In the genomic region with DNA sequence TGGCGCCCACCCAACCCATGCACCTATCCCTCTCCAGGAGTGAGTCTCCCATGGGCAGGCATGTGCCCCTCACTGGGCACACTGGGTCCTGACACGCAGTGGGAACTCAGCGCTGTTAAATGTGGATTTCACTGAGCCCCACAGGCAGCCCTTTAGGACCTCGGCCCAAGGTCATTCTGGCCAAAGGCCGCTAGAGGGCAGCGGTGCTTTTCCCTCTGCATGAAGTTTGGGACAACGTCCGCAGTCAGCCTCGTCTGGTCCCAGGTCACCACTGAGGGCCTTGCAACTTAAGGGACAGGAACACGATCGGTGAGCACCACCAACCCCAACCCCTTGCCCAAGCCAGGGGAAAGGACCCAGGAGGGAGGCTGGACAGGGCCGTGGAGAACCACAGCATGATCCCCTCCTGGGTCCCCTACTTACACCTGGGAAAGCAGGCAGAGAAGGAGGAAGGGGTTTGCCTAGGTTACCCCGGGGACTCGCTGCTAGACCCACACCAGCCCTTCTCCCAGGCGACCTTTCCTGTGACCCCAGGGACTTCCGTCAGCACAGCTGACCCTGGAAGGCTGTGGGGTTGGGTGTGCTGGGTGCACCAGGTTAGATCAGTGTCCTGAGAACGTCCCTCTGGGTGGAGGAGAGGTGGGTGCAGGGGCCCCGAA, we compare ENCODE assay signal across 8 cellular contexts. TPM values are rescaled to one million over a fixed set of nuclear protein-coding genes. Genes with fewer than 3 reads are reported as not detected.
DNase-seq lines count a peak whose midpoint lies in the region; ATAC-seq and TF ChIP-seq lines count a peak whose summit lies in the region.

No MANE protein-coding gene starts in this region.

- WGBS in adrenal gland, 4 donors, result 29 to 35% (median 32%) methylated on average over 12 to 18 of the region's 18 CpGs
- 19% methylated on average over 18 of the region's 18 CpGs for WGBS in right cardiac atrium

- intact Hi-C loops in Panc1 (cut with micrococcal nuclease; ENCODE audit: unreplicated experiment) (loop anchor here (10.0 kb wide), 1 partner anchor 150 kb away; no protein-coding TSS in a partner anchor), adrenal gland (cut with DNase I) (loop anchor here in 1 of 2 donors (10.0 kb wide), 1 partner anchor 510 kb away; no protein-coding TSS in a partner anchor), right cardiac atrium (cut with DNase I) (no loop called here)

- in situ Hi-C loops in Panc1 (cut with HindIII; ENCODE audit: low pct_unique_long_range_greater_than_20kb, low sequenced_read_pairs), result no loop called here

- H3K9me3 ChIP-seq in Panc1 (ENCODE audit: control insufficient read depth, insufficient read depth, low read depth, low read length) (no peaks in the 10 kb centered on the region), adrenal gland (replicated peaks in 1 of 3) (no peaks in the 10 kb centered on the region), right cardiac atrium (ENCODE audit: control insufficient read depth, low read length) (no peaks in the 10 kb centered on the region)

- BruUV-seq in Panc1 (replicated peaks; lab: Mats Ljungman, UMichigan), result no TSS peak

- H3K27ac ChIP-seq in Panc1 (ENCODE audit: low read length), result peak overlapping the region; percentile 54
- H3K27ac ChIP-seq in adrenal gland, result no peak overlapping the region
- no peak overlapping the region for H3K27ac ChIP-seq in right cardiac atrium (ENCODE audit: low read length)

- H3K36me3 ChIP-seq in Panc1 (ENCODE audit: control insufficient read depth, insufficient read depth, low read length) (no peaks in the 10 kb centered on the region), adrenal gland (replicated peaks in 1 of 2) (no peaks in the 10 kb centered on the region)

- POLR2A ChIA-PET in Panc1 (lab: Charles Lee), result no interaction called here

- DNase-seq in AG08396 (ENCODE audit: low spot score), result peak; percentile 83
- peak; percentile 48 for DNase-seq in Panc1 (ENCODE audit: low read depth, low spot score)
- peak; percentile 54 to 82 (median 75) for DNase-seq in adrenal gland
- DNase-seq in right cardiac atrium, result peak; percentile 77 to 87 (median 83)
- DNase-seq in pulmonary artery endothelial cell (ENCODE audit: low read depth, low spot score), result peak; percentile 15

- peak; percentile 47 for ATAC-seq in HG03571 (IDR thresholded peaks at IDR 0.05; ENCODE audit: unreplicated experiment)
- peak; percentile 94 for ATAC-seq in Panc1
- peak; percentile 46 to 62 for ATAC-seq in right cardiac atrium
- no peak for ATAC-seq in GM19467 (IDR thresholded peaks at IDR 0.05; ENCODE audit: unreplicated experiment)

- no peak overlapping the region for H3K4me3 ChIP-seq in GM12875 (ENCODE audit: low read depth, low read length)
- no peak overlapping the region for H3K4me3 ChIP-seq in Panc1 (ENCODE audit: low read depth in 2 of 2, low read length in 2 of 2)
- H3K4me3 ChIP-seq in adrenal gland, result no peak overlapping the region
- H3K4me3 ChIP-seq in right cardiac atrium (ENCODE audit: low read length), result no peak overlapping the region

- TF ChIP-seq CTCF in GM12875 (IDR thresholded peaks at IDR 0.05; ENCODE audit: borderline replicate concordance, insufficient read depth, low read depth, low read length) (peak; percentile 96), Panc1 (IDR thresholded peaks at IDR 0.05) (peak; percentile 91), adrenal gland (IDR thresholded peaks at IDR 0.05) (peak; percentile 66 to 83 (median 74))

- H3K27me3 ChIP-seq in Panc1 (ENCODE audit: control insufficient read depth, insufficient read depth, low read length) (no peaks in the 10 kb centered on the region), adrenal gland (no peaks in the 10 kb centered on the region), right cardiac atrium (ENCODE audit: control insufficient read depth, insufficient read depth) (no peaks in the 10 kb centered on the region)

- H3K4me1 ChIP-seq in Panc1 (ENCODE audit: control insufficient read depth, insufficient read depth, low read length) (peaks cover 17% of the 10 kb centered on the region), adrenal gland (replicated peaks in 1 of 2) (peaks cover 0 to 3% of the 10 kb centered on the region in 2 donors), right cardiac atrium (ENCODE audit: control insufficient read depth, insufficient read depth, low read length) (no peaks in the 10 kb centered on the region)

- CTCF ChIA-PET in Panc1 (lab: Charles Lee), result no interaction called here

- no peak for TF ChIP-seq POLR2A in adrenal gland (IDR thresholded peaks at IDR 0.05)

RNA-seq across cellular contexts. Expression of a gene that starts 24.0 kb away (rescaled TPM):
- total RNA-seq in Panc1 (2021; ENCODE audit: unreplicated experiment), result not detected
- polyA plus RNA-seq in Panc1 (2012; ENCODE audit: insufficient read length), result not detected
- 1 to 10 TPM in 7 of 8 donors, not detected in 1; 1.0 to 5.7 (median 1.8) TPM for total RNA-seq in adrenal gland
- 1 to 10 TPM in 1 of 3 donors, under 1 TPM in 2; 0.48 to 1.1 (median 0.51) TPM for polyA plus RNA-seq in adrenal gland
- under 1 TPM in 3 of 4 donors, not detected in 1; 0.45 to 0.62 (median 0.46) TPM for total RNA-seq in right cardiac atrium
- 0.50 TPM for polyA plus RNA-seq in right cardiac atrium
- total RNA-seq in pulmonary artery endothelial cell, result 34.6 and 81.9 TPM in 2 replicates

RNA-seq across cellular contexts. Expression of a gene that starts 56.0 kb away (rescaled TPM):
- 11.6 TPM for total RNA-seq in Panc1 (2021; ENCODE audit: unreplicated experiment)
- polyA plus RNA-seq in Panc1 (2012; ENCODE audit: insufficient read length), result 13.7 TPM
- total RNA-seq in adrenal gland, result 1 to 10 TPM in 2 of 8 donors, under 1 TPM in 6; 0.32 to 6.8 (median 0.75) TPM
- polyA plus RNA-seq in adrenal gland, result under 1 TPM; 0.16 to 0.30 (median 0.29) TPM
- under 1 TPM; 0.25 to 0.56 (median 0.36) TPM for total RNA-seq in right cardiac atrium
- polyA plus RNA-seq in right cardiac atrium, result 0.02 TPM
- 12.4 and 16.8 TPM in 2 replicates for total RNA-seq in pulmonary artery endothelial cell

Comparison
In these comparisons a context has a peak if more than half of its experiments do, and no peak if none do; other contexts are left out.
1. DNase-seq: peak in every context shown above with its lines; median percentile 83 in AG08396; 83 in right cardiac atrium; 75 in adrenal gland; 48 in Panc1; 15 in pulmonary artery endothelial cell.